ENCODE assay signal across 9 cellular contexts in the genomic region with DNA sequence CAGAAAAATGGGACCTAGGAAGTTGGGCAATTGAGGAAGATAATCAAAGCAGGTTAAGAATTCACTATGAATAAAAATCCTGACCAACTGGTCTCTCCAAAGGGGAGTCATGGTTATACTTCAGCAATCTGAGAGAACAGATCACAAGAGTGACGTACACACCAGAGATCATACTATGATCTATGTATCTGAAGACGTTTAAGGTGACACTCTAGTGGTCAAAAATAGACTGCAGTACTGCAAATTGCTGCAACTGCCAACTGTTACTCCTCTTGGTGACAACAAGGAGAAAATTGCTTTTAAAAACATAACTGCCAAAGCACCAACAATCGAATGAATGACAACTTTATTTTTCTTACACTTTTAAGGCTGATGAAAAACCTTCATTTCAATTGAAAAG. TPM values are rescaled to one million over a fixed set of nuclear protein-coding genes. Genes with fewer than 3 reads are reported as not detected.
DNase-seq lines count a peak whose midpoint lies in the region; ATAC-seq, FAIRE-seq and TF ChIP-seq lines count a peak whose summit lies in the region.
"Had no signal": no experiment of that assay in that cellular context is flagged by ENCODE, and none has a peak within 500 bp of the region (broad histone marks: within the 10 kb centered on the region; RNA-seq: fewer than 3 reads in every experiment).

No MANE protein-coding gene starts in this region.

- H4K20me1 ChIP-seq in GM23338 (replicated peaks; ENCODE audit: insufficient read depth): peaks cover 21% of the 10 kb centered on the region
- peaks cover 18% of the 10 kb centered on the region; the same call in 1 of the 2 replicates for H4K20me1 ChIP-seq in SU-DHL-6 (ENCODE audit: low read depth, low read length)

- H3K36me3 ChIP-seq in CD8-positive, alpha-beta T cell (ENCODE audit: insufficient read depth, low read length): peaks cover 12% of the 10 kb centered on the region
- H3K36me3 ChIP-seq in GM23338 (ENCODE audit: insufficient read depth) (peaks cover 19% of the 10 kb centered on the region; the same call in 1 of the 2 replicates), SU-DHL-6 (ENCODE audit: low read length) (peaks cover 22% of the 10 kb centered on the region), kidney (ENCODE audit: control insufficient read depth in 1 of 2, insufficient read depth in 2 of 2, low read length in 2 of 2) (peaks cover 11% of the 10 kb centered on the region in 2 donors)

- H3K36me3 Mint-ChIP-seq in CD8-positive, alpha-beta T cell: peaks cover 53% of the 10 kb centered on the region
- H3K36me3 Mint-ChIP-seq in GM23338 (ENCODE audit: low read depth): peaks cover 49% of the 10 kb centered on the region

- no peaks in the 10 kb centered on the region for H3F3A ChIP-seq in GM23338 (replicated peaks; ENCODE audit: low read depth)
- peaks cover 17% of the 10 kb centered on the region for H3F3A ChIP-seq in SU-DHL-6 (ENCODE audit: insufficient read depth)

- H3K9me3 ChIP-seq in CD8-positive, alpha-beta T cell (ENCODE audit: low read length): no peaks in the 10 kb centered on the region
- H3K9me3 ChIP-seq in SU-DHL-6 (ENCODE audit: insufficient read depth, low read length) (no peaks in the 10 kb centered on the region), kidney (ENCODE audit: control insufficient read depth in 1 of 2, low read length in 2 of 2) (no peaks in the 10 kb centered on the region)

- FAIRE-seq in kidney (lab: Jason Lieb, UNC) (no peak), H54 (lab: Jason Lieb, UNC) (no peak)
- FAIRE-seq: H1 had no signal

- H3K4me1 Mint-ChIP-seq in CD8-positive, alpha-beta T cell (ENCODE audit: low read depth): peaks cover 38% of the 10 kb centered on the region
- peaks cover 6% of the 10 kb centered on the region for H3K4me1 Mint-ChIP-seq in GM23338

- H3K9ac ChIP-seq in SU-DHL-6 (ENCODE audit: low read length): no peak overlapping the region
- H3K9ac ChIP-seq in kidney (ENCODE audit: low read length in 2 of 2): no peak overlapping the region

- H3K27ac ChIP-seq in CD8-positive, alpha-beta T cell (ENCODE audit: low read depth, low read length): no peak overlapping the region
- H3K27ac ChIP-seq in GM23338 (ENCODE audit: low read depth) (no peak overlapping the region), SU-DHL-6 (ENCODE audit: low read depth, low read length) (no peak overlapping the region), kidney (ENCODE audit: low read depth in 2 of 2, low read length in 2 of 2) (no peak overlapping the region)

- H3K4me2 ChIP-seq in GM23338 (no peak overlapping the region), SU-DHL-6 (ENCODE audit: low read depth, low read length, poor library complexity, severe bottlenecking) (no peak overlapping the region)

- ATAC-seq in CD8-positive, alpha-beta T cell: peak; percentile 43
- ATAC-seq in GM23338: no peak
- ATAC-seq in HG03571 (IDR thresholded peaks at IDR 0.05; ENCODE audit: unreplicated experiment): no peak

- H3K79me2 ChIP-seq in GM23338 (replicated peaks; ENCODE audit: insufficient read depth) (peaks cover 79% of the 10 kb centered on the region), SU-DHL-6 (ENCODE audit: insufficient read depth, low read length) (peaks cover 91% of the 10 kb centered on the region)

- no peak for TF ChIP-seq POLR2A in H54 (IDR thresholded peaks at IDR 0.05; ENCODE audit: low read depth, low read length)

- no peaks in the 10 kb centered on the region for H3K27me3 ChIP-seq in CD8-positive, alpha-beta T cell (ENCODE audit: insufficient read depth, low read length)
- no peaks in the 10 kb centered on the region for H3K27me3 ChIP-seq in GM23338 (ENCODE audit: insufficient read depth)
- H3K27me3 ChIP-seq in SU-DHL-6 (ENCODE audit: low read length): no peaks in the 10 kb centered on the region

- CTCF ChIA-PET in CD8-positive, alpha-beta T cell (lab: Charles Lee): no interaction called here

- H2AFZ ChIP-seq in GM23338: no peak overlapping the region
- no peak overlapping the region for H2AFZ ChIP-seq in SU-DHL-6 (ENCODE audit: low read depth, low read length, severe bottlenecking)

- H3K4me3 ChIP-seq in CD8-positive, alpha-beta T cell (ENCODE audit: low read depth, low read length): no peak overlapping the region
- H3K4me3 ChIP-seq in GM23338 (no peak overlapping the region), SU-DHL-6 (ENCODE audit: insufficient read depth, low read length, poor library complexity, severe bottlenecking) (no peak overlapping the region), kidney (ENCODE audit: low read length in 2 of 2) (no peak overlapping the region)

- no peaks in the 10 kb centered on the region for H3K27me3 Mint-ChIP-seq in CD8-positive, alpha-beta T cell (ENCODE audit: low read depth)
- peaks cover 4% of the 10 kb centered on the region for H3K27me3 Mint-ChIP-seq in GM23338 (ENCODE audit: insufficient read depth, low read depth, poor library complexity)

- intact Hi-C loops in CD8-positive, alpha-beta T cell (cut with DNase I, micrococcal nuclease): loop anchor here in 1 of 2 experiments (10.0 kb wide), 1 partner anchor 90 kb away; no protein-coding TSS in a partner anchor
- intact Hi-C loops in kidney (cut with DNase I): no loop called here

- no peak overlapping the region for H3K4me3 Mint-ChIP-seq in CD8-positive, alpha-beta T cell
- no peak overlapping the region for H3K4me3 Mint-ChIP-seq in GM23338

- peaks cover 18% of the 10 kb centered on the region for H3K4me1 ChIP-seq in CD8-positive, alpha-beta T cell (ENCODE audit: insufficient read depth, low read length)
- H3K4me1 ChIP-seq in GM23338 (ENCODE audit: insufficient read depth): no peaks in the 10 kb centered on the region
- peaks cover 4 to 5% of the 10 kb centered on the region in 2 donors for H3K4me1 ChIP-seq in kidney (ENCODE audit: control insufficient read depth in 1 of 2, insufficient read depth in 1 of 2, low read depth in 1 of 2, low read length in 2 of 2)

- DNase-seq in CD8-positive, alpha-beta T cell: no peak
- DNase-seq in GM23338 (ENCODE audit: low spot score): peak; percentile 13
- peak; percentile 12 for DNase-seq in iPS-NIHi11 (ENCODE audit: low spot score)
- no peak for DNase-seq in kidney
- DNase-seq in putamen (ENCODE audit: low spot score): no peak
- DNase-seq in H54 (ENCODE audit: insufficient read length, low spot score): no peak

- POLR2A ChIA-PET in CD8-positive, alpha-beta T cell (lab: Charles Lee): no interaction called here

- H3K9me2 ChIP-seq in GM23338 (ENCODE audit: insufficient read depth) (no peaks in the 10 kb centered on the region), SU-DHL-6 (replicated peaks; ENCODE audit: insufficient read depth, low read length) (no peaks in the 10 kb centered on the region)

- TF ChIP-seq CTCF in CD8-positive, alpha-beta T cell (IDR thresholded peaks at IDR 0.05): peak; percentile 49
- TF ChIP-seq CTCF in GM23338 (conservative IDR thresholded peaks at IDR 0.05; ENCODE audit: low read depth in 2 of 2) (peak in 1 of 2 experiments; percentile 50; a peak in 2 of 4 replicates), SU-DHL-6 (IDR thresholded peaks at IDR 0.05; ENCODE audit: insufficient read depth, low read length, poor library complexity, severe bottlenecking) (peak; percentile 18), kidney (IDR thresholded peaks at IDR 0.05; ENCODE audit: borderline replicate concordance, extremely low read depth, insufficient read depth) (no peak)

- H3K9me3 Mint-ChIP-seq in CD8-positive, alpha-beta T cell: no peaks in the 10 kb centered on the region
- no peaks in the 10 kb centered on the region for H3K9me3 Mint-ChIP-seq in GM23338

- peak overlapping the region; percentile 79 for H3K27ac Mint-ChIP-seq in CD8-positive, alpha-beta T cell
- no peak overlapping the region for H3K27ac Mint-ChIP-seq in GM23338

TF ChIP-seq in GM23338, 12 proteins besides CTCF, POLR2A, EP300 and RAD21 (continues in another document):
- no peak for TF ChIP-seq EZH2phosphoT487 (IDR thresholded peaks at IDR 0.05; ENCODE audit: unreplicated experiment)
- TF ChIP-seq ZNF331 (CRISPR knock-in tag; IDR thresholded peaks at IDR 0.05; ENCODE audit: low read depth): no peak
- TF ChIP-seq, protein P1, sequence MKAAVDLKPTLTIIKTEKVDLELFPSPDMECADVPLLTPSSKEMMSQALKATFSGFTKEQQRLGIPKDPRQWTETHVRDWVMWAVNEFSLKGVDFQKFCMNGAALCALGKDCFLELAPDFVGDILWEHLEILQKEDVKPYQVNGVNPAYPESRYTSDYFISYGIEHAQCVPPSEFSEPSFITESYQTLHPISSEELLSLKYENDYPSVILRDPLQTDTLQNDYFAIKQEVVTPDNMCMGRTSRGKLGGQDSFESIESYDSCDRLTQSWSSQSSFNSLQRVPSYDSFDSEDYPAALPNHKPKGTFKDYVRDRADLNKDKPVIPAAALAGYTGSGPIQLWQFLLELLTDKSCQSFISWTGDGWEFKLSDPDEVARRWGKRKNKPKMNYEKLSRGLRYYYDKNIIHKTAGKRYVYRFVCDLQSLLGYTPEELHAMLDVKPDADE (IDR thresholded peaks at IDR 0.05): no peak

RNA-seq across cellular contexts. Expression of a gene that starts 4.9 kb away (rescaled TPM):
- 10 to 100 TPM; 10.2 to 12.1 TPM for total RNA-seq in CD8-positive, alpha-beta T cell
- total RNA-seq in GM23338 (2014; rRNA removed; shearing (Covaris generic)): 37.3 and 62.5 TPM in 2 replicates
- 232 and 260 TPM in 2 replicates for polyA plus RNA-seq in GM23338 (2016; fragmentation: Nextera tagmentation; extraction: Ambion mirVana)
- 31.1 TPM for total RNA-seq in kidney
- polyA plus RNA-seq in kidney (ENCODE audit: insufficient read depth, low read depth, low replicate concordance): 73.7 TPM

RNA-seq across cellular contexts. Expression of a gene that starts 4.9 kb away (rescaled TPM):
- total RNA-seq in CD8-positive, alpha-beta T cell: 10 to 100 TPM; 51.3 to 56.6 TPM
- 65.1 and 77.1 TPM in 2 replicates for total RNA-seq in GM23338 (2014; rRNA removed; shearing (Covaris generic))
- polyA plus RNA-seq in GM23338 (2016; fragmentation: Nextera tagmentation; extraction: Ambion mirVana): 121 and 146 TPM in 2 replicates
- 42.4 TPM for total RNA-seq in kidney
- 46.4 TPM for polyA plus RNA-seq in kidney (ENCODE audit: insufficient read depth, low read depth, low replicate concordance)

RNA-seq across cellular contexts. Expression of a gene that starts 5.2 kb away (rescaled TPM):
- 10 to 100 TPM; 19.5 to 22.2 TPM for total RNA-seq in CD8-positive, alpha-beta T cell
- 29.0 and 30.8 TPM in 2 replicates for total RNA-seq in GM23338 (2014; rRNA removed; shearing (Covaris generic))
- polyA plus RNA-seq in GM23338 (2016; fragmentation: Nextera tagmentation; extraction: Ambion mirVana): 38.8 and 44.0 TPM in 2 replicates
- 26.6 TPM for total RNA-seq in kidney
- polyA plus RNA-seq in kidney (ENCODE audit: insufficient read depth, low read depth, low replicate concordance): 19.7 TPM

RNA-seq across cellular contexts. Expression of a gene that starts 31.8 kb away (rescaled TPM):
- total RNA-seq in CD8-positive, alpha-beta T cell: 1 to 10 TPM; 3.5 to 5.0 TPM
- 1.5 and 1.6 TPM in 2 replicates for total RNA-seq in GM23338 (2014; rRNA removed; shearing (Covaris generic))
- polyA plus RNA-seq in GM23338 (2016; fragmentation: Nextera tagmentation; extraction: Ambion mirVana) (3.4 TPM in 2 replicates), kidney (ENCODE audit: insufficient read depth, low read depth, low replicate concordance) (4.5 TPM)
- total RNA-seq in kidney: 10.6 TPM
- total RNA-seq: H1 had no signal

RNA-seq across cellular contexts. Expression of a gene that starts 50.5 kb away (rescaled TPM):
- under 1 TPM; 0.16 to 0.22 TPM for total RNA-seq in CD8-positive, alpha-beta T cell
- total RNA-seq in GM23338 (2014; rRNA removed; shearing (Covaris generic)): 24.1 and 24.8 TPM in 2 replicates
- 9.0 and 10.0 TPM in 2 replicates for polyA plus RNA-seq in GM23338 (2016; fragmentation: Nextera tagmentation; extraction: Ambion mirVana)
- total RNA-seq in kidney: 41.2 TPM
- 8.5 TPM for polyA plus RNA-seq in kidney (ENCODE audit: insufficient read depth, low read depth, low replicate concordance)

Comparison
In these comparisons a context has a peak if more than half of its experiments do, and no peak if none do; other contexts are left out.
1. DNase-seq: peak in GM23338 (single experiment) and iPS-NIHi11 (single experiment); none in CD8-positive, alpha-beta T cell (0 of 7), kidney (single experiment), putamen (single experiment) and H54 (single experiment).